Comparison of ENCODE assay signal across 8 cellular contexts in the genomic region with DNA sequence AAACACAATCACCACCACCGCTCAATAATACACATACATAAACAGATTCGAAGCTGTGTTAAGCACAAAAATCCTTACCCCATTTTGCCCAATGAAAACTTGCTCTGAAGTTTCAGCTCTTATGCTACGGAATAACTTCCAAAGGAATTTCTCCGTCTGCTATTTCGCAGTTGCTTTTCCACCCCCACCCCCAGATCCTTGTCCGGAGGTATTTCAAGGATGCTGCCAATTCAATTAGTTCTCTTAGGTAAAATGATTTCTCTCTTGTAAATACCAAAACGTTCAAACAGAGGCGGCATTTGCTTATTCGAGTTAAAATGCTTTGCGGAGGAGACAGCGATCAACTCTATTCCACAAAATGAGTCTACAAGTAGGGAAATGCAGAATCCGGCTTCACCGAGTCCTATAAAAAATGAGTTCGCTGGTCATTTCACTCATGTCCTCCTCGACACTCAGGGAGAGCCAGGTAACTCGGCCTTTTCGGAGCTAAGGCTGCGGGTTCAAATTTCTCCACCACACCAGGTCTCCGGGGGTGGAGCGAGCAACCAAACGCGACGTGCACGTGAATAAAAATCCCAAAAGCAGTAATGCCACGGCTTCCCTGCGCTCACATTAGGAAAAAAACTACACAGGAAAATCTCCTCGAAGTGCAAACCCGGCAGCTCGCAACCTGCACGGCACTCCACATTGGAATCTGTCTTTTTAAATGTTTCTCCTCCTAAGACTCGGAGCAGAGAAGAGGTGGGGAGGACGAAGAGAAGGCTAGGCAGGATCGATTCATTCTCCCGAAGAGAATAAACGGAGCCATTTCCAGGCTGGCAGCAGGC.
DNase-seq lines count a peak whose midpoint lies in the region; ATAC-seq lines count a peak whose summit lies in the region.

No MANE protein-coding gene starts in this region.

- H3K4me1 Mint-ChIP-seq in stimulated activated effector memory CD8-positive, alpha-beta T cell treated with anti-CD3 and anti-CD28 coated beads, Interleukin-12 subunit alpha, Interleukin-12 subunit beta, amount 100 ng/mL, for 72 hours = peaks cover 26% of the 10 kb centered on the region

- no peaks in the 10 kb centered on the region for H3K9me3 Mint-ChIP-seq in stimulated activated effector memory CD8-positive, alpha-beta T cell treated with anti-CD3 and anti-CD28 coated beads, Interleukin-12 subunit alpha, Interleukin-12 subunit beta, amount 100 ng/mL, for 72 hours

- H3K36me3 Mint-ChIP-seq in stimulated activated effector memory CD8-positive, alpha-beta T cell treated with anti-CD3 and anti-CD28 coated beads, Interleukin-12 subunit alpha, Interleukin-12 subunit beta, amount 100 ng/mL, for 72 hours = peaks cover 6% of the 10 kb centered on the region

- H3K27ac ChIP-seq in angular gyrus (ENCODE audit: low read depth, low read length) = peak overlapping the region; percentile 90

- no peak overlapping the region for H3K27ac Mint-ChIP-seq in stimulated activated effector memory CD8-positive, alpha-beta T cell treated with anti-CD3 and anti-CD28 coated beads, Interleukin-12 subunit alpha, Interleukin-12 subunit beta, amount 100 ng/mL, for 72 hours

- H3K9me3 ChIP-seq in iPS-18c (ENCODE audit: control insufficient read depth, insufficient read depth, low read length) = no peaks in the 10 kb centered on the region

- H3K4me3 ChIP-seq in iPS-18c (ENCODE audit: insufficient read depth, low read depth, low read length) = peak overlapping the region; percentile 92

- H3K4me3 Mint-ChIP-seq in stimulated activated effector memory CD8-positive, alpha-beta T cell treated with anti-CD3 and anti-CD28 coated beads, Interleukin-12 subunit alpha, Interleukin-12 subunit beta, amount 100 ng/mL, for 72 hours = peak overlapping the region; percentile 96

- DNase-seq in SIG-M5 treated with dmso at 0.1 percent for 504 hours (lab: John Stamatoyannopoulos, UW; ENCODE audit: unreplicated experiment) (peak; percentile 63), SIG-M5 (lab: John Stamatoyannopoulos, UW) (no peak), LoVo (ENCODE audit: low spot score) (peak; percentile 13)
- peak in 1 of 2 donors; percentile 55 for DNase-seq in stimulated activated effector memory CD8-positive, alpha-beta T cell treated with anti-CD3 and anti-CD28 coated beads, Interleukin-12 subunit alpha, Interleukin-12 subunit beta, amount 100 ng/mL, for 72 hours (ENCODE audit: low spot score in 2 of 2)

- no peak for ATAC-seq in stimulated activated effector memory CD8-positive, alpha-beta T cell treated with anti-CD3 and anti-CD28 coated beads, Interleukin-12 subunit alpha, Interleukin-12 subunit beta, amount 100 ng/mL, for 72 hours
- ATAC-seq in GM19351 (IDR thresholded peaks at IDR 0.05; ENCODE audit: unreplicated experiment) (no peak), GM21825 (IDR thresholded peaks at IDR 0.05; ENCODE audit: unreplicated experiment) (no peak)
